ENCODE assay signal across 8 cellular contexts in genomic region chr2:216694201-216694825, GRCh38. TPM values are rescaled to one million over a fixed set of nuclear protein-coding genes. Genes with fewer than 3 reads are reported as not detected.
DNase-seq lines count a peak whose midpoint lies in the region; ATAC-seq lines count a peak whose summit lies in the region.

No MANE protein-coding gene starts in this region.

- no peaks in the 10 kb centered on the region for H3K36me3 Mint-ChIP-seq in activated naive CD8-positive, alpha-beta T cell treated with anti-CD3 and anti-CD28 coated beads, Interleukin-2, amount 50 U/mL, for 24 hours (ENCODE audit: low read depth)

- ATAC-seq in activated naive CD8-positive, alpha-beta T cell treated with anti-CD3 and anti-CD28 coated beads, Interleukin-2, amount 50 U/mL, for 24 hours = no peak
- ATAC-seq in left cardiac atrium = peak; percentile 17 to 24
- ATAC-seq in HG03432 (IDR thresholded peaks at IDR 0.05; ENCODE audit: unreplicated experiment) = no peak
- no peak for ATAC-seq in HG02763 (IDR thresholded peaks at IDR 0.05; ENCODE audit: unreplicated experiment)

- peaks cover 74% of the 10 kb centered on the region for H3K27me3 Mint-ChIP-seq in activated naive CD8-positive, alpha-beta T cell treated with anti-CD3 and anti-CD28 coated beads, Interleukin-2, amount 50 U/mL, for 24 hours

- peak overlapping the region; percentile 49 for H3K4me3 Mint-ChIP-seq in activated naive CD8-positive, alpha-beta T cell treated with anti-CD3 and anti-CD28 coated beads, Interleukin-2, amount 50 U/mL, for 24 hours

- H3K27ac Mint-ChIP-seq in activated naive CD8-positive, alpha-beta T cell treated with anti-CD3 and anti-CD28 coated beads, Interleukin-2, amount 50 U/mL, for 24 hours = no peak overlapping the region

- H3K9me3 Mint-ChIP-seq in activated naive CD8-positive, alpha-beta T cell treated with anti-CD3 and anti-CD28 coated beads, Interleukin-2, amount 50 U/mL, for 24 hours = no peaks in the 10 kb centered on the region

- H3K4me1 Mint-ChIP-seq in activated naive CD8-positive, alpha-beta T cell treated with anti-CD3 and anti-CD28 coated beads, Interleukin-2, amount 50 U/mL, for 24 hours = peaks cover 31% of the 10 kb centered on the region

- intact Hi-C loops in left cardiac atrium (cut with DNase I) (loop anchor here (2.0 to 10.0 kb wide), 2 partner anchors 1018 to 1020 kb away; no protein-coding TSS in a partner anchor), posterior vena cava (cut with DNase I) (loop anchor here (10.0 kb wide), 7 partner anchors 300 to 1060 kb away; no protein-coding TSS in a partner anchor)

- DNase-seq in GM03348 (ENCODE audit: low spot score) (peak; percentile 51), NCI-H345 treated with DMSO at 0.1 percent for 48 hours (lab: John Stamatoyannopoulos, UW; ENCODE audit: unreplicated experiment) (peak; percentile 14), left cardiac atrium (peak; percentile 63), posterior vena cava (ENCODE audit: low spot score) (peak; percentile 87), iPS-NIHi7 (ENCODE audit: extremely low spot score) (no peak)
- DNase-seq in activated naive CD8-positive, alpha-beta T cell treated with anti-CD3 and anti-CD28 coated beads, Interleukin-2, amount 50 U/mL, for 24 hours = peak; percentile 51

RNA-seq across cellular contexts. Expression of gene IGFBP5, which starts 1.0 kb away (rescaled TPM):
- total RNA-seq in left cardiac atrium (100 to 1,000 TPM in 1 of 2 donors, 10 to 100 TPM in 1; 88.5 to 207 TPM), posterior vena cava (1,000 to 10,000 TPM in 1 of 2 donors, 100 to 1,000 TPM in 1; 466 to 1,458 TPM)

Comparison
In these comparisons a context has a peak if more than half of its experiments do, and no peak if none do; other contexts are left out.
1. ATAC-seq: peak in left cardiac atrium (2 of 2); none in activated naive CD8-positive, alpha-beta T cell treated with anti-CD3 and anti-CD28 coated beads, Interleukin-2, amount 50 U/mL, for 24 hours (single experiment), HG03432 (single experiment) and HG02763 (single experiment).